In the genomic region with DNA sequence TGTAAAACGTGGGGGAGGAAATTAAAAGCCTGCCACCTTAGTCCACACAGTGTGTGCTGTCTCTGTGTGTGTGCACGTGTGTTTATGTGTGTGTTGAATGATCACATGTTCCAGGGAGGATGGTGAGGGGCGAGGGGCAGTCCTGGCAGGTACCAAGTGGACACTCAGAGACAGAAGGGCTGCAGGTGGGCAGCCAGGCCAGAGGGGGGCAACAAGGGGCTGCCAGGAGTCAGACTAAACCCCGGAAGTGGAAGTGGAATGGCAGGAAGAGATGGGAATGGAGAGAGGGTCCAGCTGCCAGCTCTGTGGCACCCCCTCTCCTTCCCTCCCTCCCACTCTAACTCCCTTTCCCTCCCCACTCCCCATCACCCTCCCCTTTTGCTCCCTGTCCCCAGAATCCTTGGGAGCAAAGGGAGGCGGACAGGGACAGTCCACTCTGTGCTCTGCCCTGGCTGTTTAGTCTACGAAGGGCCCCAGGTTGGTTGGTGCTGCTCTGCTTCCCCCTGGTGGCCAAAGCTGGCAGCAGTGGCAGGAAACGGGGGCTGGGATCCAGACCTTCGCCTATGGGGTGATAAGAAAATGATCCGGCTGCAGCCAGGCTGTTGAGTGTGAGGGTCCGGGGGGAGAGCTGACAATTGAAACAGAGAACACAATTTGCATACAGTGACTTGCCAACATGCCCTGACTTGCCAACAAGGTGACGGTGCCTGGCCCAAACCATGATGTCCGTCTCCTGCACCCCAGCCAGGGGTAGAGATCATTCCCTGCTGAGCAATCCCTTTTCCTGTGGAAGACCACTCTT, we compare ENCODE assay signal across 8 cellular contexts. TPM values are rescaled to one million over a fixed set of nuclear protein-coding genes. Genes with fewer than 3 reads are reported as not detected.
DNase-seq lines count a peak whose midpoint lies in the region; ATAC-seq and TF ChIP-seq lines count a peak whose summit lies in the region.

No MANE protein-coding gene starts in this region.

- H3K4me1 Mint-ChIP-seq in Caco-2 (ENCODE audit: low read depth, unreplicated experiment), result peaks cover 17% of the 10 kb centered on the region

- peak overlapping the region; percentile 45 for H3K9ac ChIP-seq in GM23248
- peak overlapping the region; percentile 10 to 35 (median 33) for H3K9ac ChIP-seq in skeletal muscle tissue (ENCODE audit: low read depth in 1 of 3, low read length in 3 of 3)

- H3K27ac ChIP-seq in GM23248 (no peak overlapping the region), brain microvascular endothelial cell (no peak overlapping the region), skeletal muscle tissue (ENCODE audit: low read depth, low read length) (peak overlapping the region; percentile 17)

- H3K4me3 Mint-ChIP-seq in Caco-2 (ENCODE audit: unreplicated experiment), result peak overlapping the region; percentile 62

- H3F3A ChIP-seq in GM23248 (ENCODE audit: insufficient read depth), result no peaks in the 10 kb centered on the region

- peaks cover 5% of the 10 kb centered on the region for H3K36me3 Mint-ChIP-seq in Caco-2 (ENCODE audit: insufficient read depth, unreplicated experiment)

- WGBS in GM23248 (ENCODE audit: low coverage in 1 of 2, low lambda C conversion rate in 2 of 2, missing lambda C conversion rate in 2 of 2), 2 experiments, result 29 to 30% methylated on average over 11 to 12 of the region's 12 CpGs

- H3K9me2 ChIP-seq in GM23248 (ENCODE audit: insufficient read depth), result no peaks in the 10 kb centered on the region

- in situ Hi-C loops in GM23248 (cut with MboI), result no loop called here
- in situ Hi-C loops in brain microvascular endothelial cell (cut with HindIII; ENCODE audit: low pct_ligation_motif_present, low sequenced_read_pairs), result no loop called here

- no peaks in the 10 kb centered on the region for H3K27me3 Mint-ChIP-seq in Caco-2 (ENCODE audit: insufficient read depth, unreplicated experiment)

- intact Hi-C loops in Caco-2 (cut with micrococcal nuclease; ENCODE audit: unreplicated experiment), result loop anchor here (1.0 to 2.0 kb wide), 6 partner anchors 14 to 411 kb away; no protein-coding TSS in a partner anchor

- H3K9me3 ChIP-seq in Caco-2 (no peaks in the 10 kb centered on the region), GM23248 (ENCODE audit: low read depth) (no peaks in the 10 kb centered on the region), iPS-18c (ENCODE audit: control insufficient read depth, insufficient read depth, low read length) (peaks cover 2% of the 10 kb centered on the region), skeletal muscle tissue (ENCODE audit: control insufficient read depth in 3 of 3, low read length in 3 of 3) (no peaks in the 10 kb centered on the region)

- H3K36me3 ChIP-seq in Caco-2 (ENCODE audit: control insufficient read depth, insufficient read depth, low read length), result no peaks in the 10 kb centered on the region
- no peaks in the 10 kb centered on the region for H3K36me3 ChIP-seq in GM23248 (ENCODE audit: low read depth)
- H3K36me3 ChIP-seq in brain microvascular endothelial cell (replicated peaks), result no peaks in the 10 kb centered on the region
- peaks cover 0 to 2% (median 1%) of the 10 kb centered on the region in 3 donors for H3K36me3 ChIP-seq in skeletal muscle tissue (ENCODE audit: control insufficient read depth in 3 of 3, insufficient read depth in 3 of 3, low read length in 3 of 3)

- TF ChIP-seq CTCF in Caco-2 (IDR thresholded peaks at IDR 0.05; ENCODE audit: insufficient read depth in 1 of 2, low read depth in 1 of 2, low read length in 1 of 2, severe bottlenecking in 1 of 2, unreplicated experiment in 1 of 2) (peak; percentile 94 to 98), brain microvascular endothelial cell (IDR thresholded peaks at IDR 0.05; ENCODE audit: low read depth, low read length, missing control alignments) (peak; percentile 97)

- BruUV-seq in Caco-2 (replicated peaks; lab: Mats Ljungman, UMichigan), result no TSS peak

- H3K4me3 ChIP-seq in Caco-2 (ENCODE audit: low read depth, low read length) (peak overlapping the region; percentile 36), GM23248 (no peak overlapping the region), brain microvascular endothelial cell (ENCODE audit: low read depth, low read length) (peak overlapping the region; percentile 35), iPS-18c (ENCODE audit: insufficient read depth, low read depth, low read length) (peak overlapping the region; percentile 16; the same call in 1 of the 2 replicates), skeletal muscle tissue (ENCODE audit: low read length in 3 of 3) (peak overlapping the region in 2 of 3 donors; percentile 31 to 35)

- no peaks in the 10 kb centered on the region for H3K79me2 ChIP-seq in GM23248 (ENCODE audit: insufficient read depth)

- CTCF ChIA-PET in Caco-2 (lab: Charles Lee), result interaction anchor here (0.5 to 2.0 kb wide), 19 partner anchors 9 to 118 kb away, joined by 3 to 22 read pairs (median 4); partner anchors contain the start of gene P2RY6

- no peaks in the 10 kb centered on the region for H3K9me3 Mint-ChIP-seq in Caco-2 (ENCODE audit: unreplicated experiment)

- H3K4me1 ChIP-seq in Caco-2, result 0 out of 2 replicates have a peak, but pooled peaks cover 12% of the 10 kb centered on the region
- H3K4me1 ChIP-seq in GM23248 (ENCODE audit: insufficient read depth), result peaks cover 15% of the 10 kb centered on the region
- peaks cover 47 to 56% (median 55%) of the 10 kb centered on the region in 3 donors for H3K4me1 ChIP-seq in skeletal muscle tissue (ENCODE audit: control insufficient read depth in 3 of 3, insufficient read depth in 3 of 3, low read length in 3 of 3)

- no peaks in the 10 kb centered on the region for H3K27me3 ChIP-seq in Caco-2 (replicated peaks; ENCODE audit: control insufficient read depth, insufficient read depth, low read length)
- H3K27me3 ChIP-seq in GM23248 (replicated peaks; ENCODE audit: insufficient read depth), result no peaks in the 10 kb centered on the region
- no peaks in the 10 kb centered on the region for H3K27me3 ChIP-seq in brain microvascular endothelial cell (replicated peaks)
- H3K27me3 ChIP-seq in skeletal muscle tissue (ENCODE audit: control insufficient read depth in 3 of 3, insufficient read depth in 3 of 3, low read length in 3 of 3), result no peaks in the 10 kb centered on the region

- H2AFZ ChIP-seq in GM23248, result peak overlapping the region; percentile 93

- peak overlapping the region; percentile 14 for H3K4me2 ChIP-seq in GM23248 (ENCODE audit: unreplicated experiment)

- POLR2A ChIA-PET in Caco-2 (lab: Charles Lee), result no interaction called here

- peak; percentile 86 to 91 for DNase-seq in Caco-2
- peak; percentile 85 for DNase-seq in GM23248
- DNase-seq in NCI-H146 treated with DMSO at 0.1 percent for 48 hours (lab: John Stamatoyannopoulos, UW; ENCODE audit: unreplicated experiment), result peak; percentile 79
- peak; percentile 84 for DNase-seq in UCSD-AML1 (lab: John Stamatoyannopoulos, UW; ENCODE audit: unreplicated experiment)
- peak; percentile 53 for DNase-seq in brain microvascular endothelial cell

- ATAC-seq in HG03565 (IDR thresholded peaks at IDR 0.05; ENCODE audit: unreplicated experiment), result no peak

- peak overlapping the region; percentile 66 for H3K27ac Mint-ChIP-seq in Caco-2 (ENCODE audit: unreplicated experiment)

- no peaks in the 10 kb centered on the region for H4K20me1 ChIP-seq in GM23248 (ENCODE audit: insufficient read depth)

RNA-seq across cellular contexts. Expression of gene P2RY2, which starts 24.4 kb away (rescaled TPM):
- total RNA-seq in Caco-2 (2022) (10.4 and 11.4 TPM in 2 replicates), skeletal muscle tissue (1.0 TPM)
- not detected in 2 replicates for total RNA-seq in GM23248 (2014; rRNA removed; shearing (Covaris generic))
- not detected in 2 replicates for polyA plus RNA-seq in GM23248 (2016; fragmentation: Nextera tagmentation; extraction: Ambion mirVana)

RNA-seq across cellular contexts. Expression of gene P2RY6, which starts 29.6 kb away (rescaled TPM):
- total RNA-seq in Caco-2 (2022) (48.4 and 55.7 TPM in 2 replicates), skeletal muscle tissue (2.1 TPM)
- 0.76 TPM in 1 of 2 replicates, not detected in the other for total RNA-seq in GM23248 (2014; rRNA removed; shearing (Covaris generic))
- polyA plus RNA-seq in GM23248 (2016; fragmentation: Nextera tagmentation; extraction: Ambion mirVana), result 0.99 and 1.5 TPM in 2 replicates

Comparison
In these comparisons a context has a peak if more than half of its experiments do, and no peak if none do; other contexts are left out.
1. RNA of gene P2RY6, which starts 29.6 kb away (total RNA-seq): 48.4 to 55.7 TPM in Caco-2; 2.1 TPM in skeletal muscle tissue (single experiment) and 0.76 TPM in GM23248; every median in the first group is over 10 times any median in the second.
2. Peak in every context shown above with its lines, with median percentiles within 50 percentile points of each other: DNase-seq.